Comparison of ENCODE assay signal across 2 cellular contexts in the genomic region with DNA sequence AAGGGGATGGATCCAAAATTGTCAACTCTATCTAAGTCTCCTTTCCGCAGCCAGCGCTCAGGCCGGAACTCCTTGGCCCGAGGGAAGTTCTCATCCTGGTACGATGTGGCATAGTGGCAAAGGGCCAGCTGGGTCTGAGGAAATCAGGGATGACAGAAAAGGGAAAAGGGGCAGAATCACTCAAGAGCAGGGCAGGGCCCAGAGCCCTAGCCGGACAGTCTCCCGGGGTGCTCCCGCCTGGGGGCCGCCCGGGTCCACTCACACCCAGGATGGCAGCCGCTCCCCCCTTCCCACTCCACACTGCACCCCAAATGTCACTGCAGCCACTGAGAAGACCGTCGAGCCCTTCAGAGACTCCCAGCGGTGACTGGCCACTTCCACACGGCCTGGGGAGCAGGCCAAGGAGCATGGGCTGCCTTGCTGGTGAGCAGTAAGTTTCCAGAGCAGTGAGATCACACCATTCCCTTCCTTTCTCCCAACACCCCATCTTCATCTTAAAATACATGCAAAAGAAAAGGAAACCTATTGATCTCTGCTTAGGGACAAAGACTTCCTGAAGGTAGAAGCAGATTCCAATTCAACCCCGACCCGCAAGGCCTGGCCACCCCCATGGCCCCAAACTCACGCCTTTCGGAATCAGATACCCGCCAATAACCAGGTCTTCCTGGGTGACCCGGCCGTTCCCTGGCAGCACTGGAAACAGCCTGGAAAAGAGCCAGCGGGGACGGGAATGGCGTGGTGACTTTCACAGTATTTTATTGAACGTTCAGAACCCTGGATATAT.
A peak's percentile ranks its signal among the peaks of the same experiment; 100 is the strongest.
TF ChIP-seq lines count a peak whose summit lies in the region.

No MANE protein-coding gene starts in this region.

TF ChIP-seq in liver, 16 proteins besides CTCF, POLR2A, EP300 and RAD21:
- TF ChIP-seq EGR1 (IDR thresholded peaks at IDR 0.05; ENCODE audit: low read depth in 2 of 2) (peak in 1 of 2 donors; percentile 12), HNF4A (conservative IDR thresholded peaks at IDR 0.05) (peak; percentile 39 to 43), SP1 (IDR thresholded peaks at IDR 0.05) (peak; percentile 56), NR2F2 (IDR thresholded peaks at IDR 0.05) (peak; percentile 40), TAF1 (conservative IDR thresholded peaks at IDR 0.05) (no peak), RXRA (IDR thresholded peaks at IDR 0.05) (peak; percentile 57 to 67), JUND (IDR thresholded peaks at IDR 0.05) (peak in 1 of 2 donors; percentile 13)
- TF ChIP-seq, protein P1, sequence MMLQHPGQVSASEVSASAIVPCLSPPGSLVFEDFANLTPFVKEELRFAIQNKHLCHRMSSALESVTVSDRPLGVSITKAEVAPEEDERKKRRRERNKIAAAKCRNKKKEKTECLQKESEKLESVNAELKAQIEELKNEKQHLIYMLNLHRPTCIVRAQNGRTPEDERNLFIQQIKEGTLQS (IDR thresholded peaks at IDR 0.05), result no peak

TF ChIP-seq in HepG2, 621 proteins besides CTCF, POLR2A, EP300 and RAD21:
- no peak for TF ChIP-seq GATA4 (IDR thresholded peaks at IDR 0.05; ENCODE audit: borderline replicate concordance, low read depth)
- TF ChIP-seq ELF4 (CRISPR knock-in tag; IDR thresholded peaks at IDR 0.05; ENCODE audit: borderline replicate concordance), result no peak
- no peak for TF ChIP-seq RFXAP (CRISPR knock-in tag; IDR thresholded peaks at IDR 0.05; ENCODE audit: borderline replicate concordance)
- TF ChIP-seq, protein P2, sequence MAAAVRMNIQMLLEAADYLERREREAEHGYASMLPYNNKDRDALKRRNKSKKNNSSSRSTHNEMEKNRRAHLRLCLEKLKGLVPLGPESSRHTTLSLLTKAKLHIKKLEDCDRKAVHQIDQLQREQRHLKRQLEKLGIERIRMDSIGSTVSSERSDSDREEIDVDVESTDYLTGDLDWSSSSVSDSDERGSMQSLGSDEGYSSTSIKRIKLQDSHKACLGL (CRISPR knock-in tag; IDR thresholded peaks at IDR 0.05), result no peak
- TF ChIP-seq RNF219 (CRISPR knock-in tag; IDR thresholded peaks at IDR 0.05), result no peak
- TF ChIP-seq SRSF9 (IDR thresholded peaks at IDR 0.05; ENCODE audit: borderline replicate concordance, insufficient read depth, low read depth, low read length, poor library complexity, severe bottlenecking), result no peak
- TF ChIP-seq SYNCRIP (IDR thresholded peaks at IDR 0.05; ENCODE audit: insufficient read depth, low read depth, low read length), result no peak
- no peak for TF ChIP-seq XRCC5 (optimal IDR thresholded peaks at IDR 0.05; ENCODE audit: low read length)
- no peak for TF ChIP-seq USF2 (IDR thresholded peaks at IDR 0.05; ENCODE audit: low read depth, low read length)
- TF ChIP-seq USF2 (CRISPR knock-in tag; IDR thresholded peaks at IDR 0.05; ENCODE audit: borderline replicate concordance), result no peak
- no peak for TF ChIP-seq HMG20B (CRISPR knock-in tag; conservative IDR thresholded peaks at IDR 0.05)
